In the genomic region with DNA sequence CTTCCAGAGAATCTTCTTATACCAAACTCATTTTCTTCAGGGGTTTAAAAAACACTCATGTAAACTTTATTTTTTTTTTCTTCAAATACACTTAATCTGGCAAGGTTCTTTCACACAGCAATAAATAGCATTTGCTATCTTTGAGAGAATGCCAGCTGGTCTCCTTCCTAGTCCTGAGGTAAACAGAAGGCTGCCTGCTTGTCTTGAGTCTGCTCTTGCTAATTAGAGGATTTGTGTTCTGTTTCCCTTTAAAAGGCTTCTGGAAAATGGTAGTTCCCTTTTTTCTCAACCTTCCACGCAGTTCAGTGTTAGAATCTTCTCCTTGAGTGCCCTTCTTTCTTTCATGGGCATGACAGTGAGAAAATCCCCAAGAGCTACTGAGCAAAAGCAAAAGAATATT, we compare ENCODE assay signal across 10 cellular contexts.
A peak's percentile ranks its signal among the peaks of the same experiment; 100 is the strongest.
DNase-seq lines count a peak whose midpoint lies in the region; ATAC-seq, FAIRE-seq and TF ChIP-seq lines count a peak whose summit lies in the region.
"Had no signal": no experiment of that assay in that cellular context is flagged by ENCODE, and none has a peak within 500 bp of the region (broad histone marks: within the 10 kb centered on the region; RNA-seq: fewer than 3 reads in every experiment).

No MANE protein-coding gene starts in this region.

- H3K4me3 ChIP-seq in muscle layer of duodenum (ENCODE audit: low read depth in 1 of 2, low read length in 2 of 2) (no peak overlapping the region), suprapubic skin (no peak overlapping the region)

- TF ChIP-seq CTCF in suprapubic skin (IDR thresholded peaks at IDR 0.05), result no peak

- DNase-seq in AG08395 (ENCODE audit: low spot score) (peak; percentile 11), NCI-H446 treated with DMSO at 0.1 percent for 48 hours (lab: John Stamatoyannopoulos, UW) (peak; percentile 73), suprapubic skin (ENCODE audit: low spot score in 2 of 2) (no peak)
- DNase-seq: CD4-positive, CD25-positive, alpha-beta regulatory T cell had no signal

- H3K4me1 ChIP-seq in muscle layer of duodenum (ENCODE audit: control insufficient read depth in 1 of 2, insufficient read depth in 2 of 2, low read length in 2 of 2) (peaks cover 0 to 20% of the 10 kb centered on the region in 2 donors), suprapubic skin (peaks cover 18% of the 10 kb centered on the region)

- FAIRE-seq in endometrium (lab: Jason Lieb, UNC), result peak; percentile 88

- 0% methylated on average over 1 of the region's 1 CpG for WGBS in suprapubic skin

- TF ChIP-seq POLR2A in suprapubic skin (IDR thresholded peaks at IDR 0.05), result no peak

- TF ChIP-seq EP300 in suprapubic skin (IDR thresholded peaks at IDR 0.05), result no peak

- no peak for ATAC-seq in HG02588 (IDR thresholded peaks at IDR 0.05; ENCODE audit: unreplicated experiment)
- ATAC-seq in GM19324 (IDR thresholded peaks at IDR 0.05; ENCODE audit: low FRiP score, unreplicated experiment), result no peak
- ATAC-seq in HG03280 (IDR thresholded peaks at IDR 0.05; ENCODE audit: unreplicated experiment), result no peak
- ATAC-seq: activated CD4-positive, CD25-positive, alpha-beta regulatory T cell treated with anti-CD3 and anti-CD28 coated beads, Interleukin-2, amount 50 U/mL, for 24 hours had no signal

- no peaks in the 10 kb centered on the region for H3K27me3 ChIP-seq in muscle layer of duodenum (ENCODE audit: low read depth, low read length)
- no peaks in the 10 kb centered on the region for H3K27me3 ChIP-seq in suprapubic skin

- H3K36me3 ChIP-seq in muscle layer of duodenum (ENCODE audit: control insufficient read depth in 1 of 2, insufficient read depth in 2 of 2, low read length in 2 of 2) (no peaks in the 10 kb centered on the region), suprapubic skin (no peaks in the 10 kb centered on the region)

- H3K27ac ChIP-seq in muscle layer of duodenum (ENCODE audit: low read length) (peak overlapping the region; percentile 59), suprapubic skin (no peak overlapping the region)

- H3K9me3 ChIP-seq in muscle layer of duodenum (ENCODE audit: control insufficient read depth in 1 of 2, low read length in 2 of 2) (no peaks in the 10 kb centered on the region), suprapubic skin (no peaks in the 10 kb centered on the region)

Comparison
In these comparisons a context has a peak if more than half of its experiments do, and no peak if none do; other contexts are left out.
1. DNase-seq: peak in AG08395 (single experiment) and NCI-H446 treated with DMSO at 0.1 percent for 48 hours (single experiment); none in suprapubic skin (0 of 2).